In the genomic region with DNA sequence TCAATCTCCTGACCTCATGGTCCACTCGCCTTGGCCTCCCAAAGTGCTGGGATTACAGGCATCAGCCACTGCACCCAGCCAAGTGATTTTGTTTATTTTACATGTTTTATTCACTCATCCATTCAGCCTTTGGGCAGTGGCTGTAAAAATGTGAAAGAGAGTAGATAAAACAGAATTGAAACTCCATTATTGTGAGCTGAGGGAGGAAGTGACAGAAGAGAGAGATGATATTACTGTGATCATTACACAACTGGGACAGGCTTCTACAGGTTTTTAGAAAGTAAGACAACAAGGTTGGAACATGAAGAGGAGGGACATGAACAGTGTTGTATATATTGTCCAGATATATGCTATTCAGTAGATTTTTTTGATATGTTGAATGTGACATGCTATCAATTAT, we compare ENCODE assay signal across 13 cellular contexts. TPM values are rescaled to one million over a fixed set of nuclear protein-coding genes. Genes with fewer than 3 reads are reported as not detected.
A peak's percentile ranks its signal among the peaks of the same experiment; 100 is the strongest.
DNase-seq lines count a peak whose midpoint lies in the region; ATAC-seq and TF ChIP-seq lines count a peak whose summit lies in the region.
"Had no signal": no experiment of that assay in that cellular context is flagged by ENCODE, and none has a peak within 500 bp of the region (broad histone marks: within the 10 kb centered on the region; RNA-seq: fewer than 3 reads in every experiment).

No MANE protein-coding gene starts in this region.

- ATAC-seq in GM21515 (IDR thresholded peaks at IDR 0.05; ENCODE audit: unreplicated experiment) (peak; percentile 69), HG03460 (IDR thresholded peaks at IDR 0.05; ENCODE audit: unreplicated experiment) (peak; percentile 70), memory B cell (ENCODE audit: low read depth) (peak; percentile 51)

- H3K27ac ChIP-seq in OCI-LY7 (ENCODE audit: low read depth, low read length, poor library complexity, severe bottlenecking) = no peak overlapping the region
- H3K27ac ChIP-seq: GM23248 had no signal

- no peaks in the 10 kb centered on the region for H3K9me3 ChIP-seq in OCI-LY7 (ENCODE audit: low read length)

- POLR2A ChIA-PET in OCI-LY7 (lab: Charles Lee) = interaction anchor here (0.6 kb wide), 1 partner anchor 35 kb away, joined by 5 read pairs; no protein-coding TSS in a partner anchor

- no peaks in the 10 kb centered on the region; the same call in 1 of the 2 replicates for H3K36me3 ChIP-seq in OCI-LY7 (ENCODE audit: insufficient read depth, low read length)

- H3K4me3 Mint-ChIP-seq in activated naive CD4-positive, alpha-beta T cell treated with anti-CD3 and anti-CD28 coated beads, Interleukin-2, amount 50 U/mL, for 24 hours = no peak overlapping the region
- H3K4me3 Mint-ChIP-seq in memory B cell = no peak overlapping the region

- H3K4me2 ChIP-seq in OCI-LY7 (ENCODE audit: low read length) = no peak overlapping the region

- no peaks in the 10 kb centered on the region for H3K4me1 ChIP-seq in OCI-LY7 (ENCODE audit: insufficient read depth, low read length, poor library complexity, severe bottlenecking)

- CTCF ChIA-PET in OCI-LY7 (lab: Charles Lee; ENCODE audit: unreplicated experiment) = no interaction called here

- H3K4me3 ChIP-seq in OCI-LY7 (ENCODE audit: low read depth, low read length, poor library complexity, severe bottlenecking) = no peak overlapping the region
- H3K4me3 ChIP-seq: GM23248 had no signal

- H3K36me3 Mint-ChIP-seq in activated naive CD4-positive, alpha-beta T cell treated with anti-CD3 and anti-CD28 coated beads, Interleukin-2, amount 50 U/mL, for 24 hours = peaks cover 30% of the 10 kb centered on the region
- H3K36me3 Mint-ChIP-seq in memory B cell = peaks cover 44% of the 10 kb centered on the region

- peak overlapping the region; percentile 52 for H3K27ac Mint-ChIP-seq in activated naive CD4-positive, alpha-beta T cell treated with anti-CD3 and anti-CD28 coated beads, Interleukin-2, amount 50 U/mL, for 24 hours
- peak overlapping the region; percentile 16 for H3K27ac Mint-ChIP-seq in memory B cell

- TF ChIP-seq CTCF in OCI-LY7 (conservative IDR thresholded peaks at IDR 0.05; ENCODE audit: low read length) = no peak

- no peak for DNase-seq in activated naive CD4-positive, alpha-beta T cell (lab: John Stamatoyannopoulos, UW)
- DNase-seq in memory B cell (ENCODE audit: low spot score in 2 of 2) = no peak
- no peak for DNase-seq in NCI-H524 (lab: John Stamatoyannopoulos, UW)
- DNase-seq in OCI-LY7 (ENCODE audit: low spot score) = no peak
- no peak for DNase-seq in NCI-H1105 treated with DMSO at 0.1 percent for 48 hours (lab: John Stamatoyannopoulos, UW)
- DNase-seq: activated CD4-positive, alpha-beta T cell treated with anti-CD3 and anti-CD28 coated beads, Interleukin-2, amount 50 U/mL, for 48 hours; DMS79 treated with DMSO at 0.1 percent for 48 hours; GM23248; stimulated activated CD4-positive, alpha-beta T cell treated with anti-CD3 and anti-CD28 coated beads, Interleukin-1b, Interleukin-23, amount 100 ng/mL, for 48 hours; stimulated activated naive CD4-positive, alpha-beta T cell had no signal

- intact Hi-C loops in OCI-LY7 (cut with micrococcal nuclease; ENCODE audit: unreplicated experiment) = no loop called here

- BruUV-seq in OCI-LY7 (replicated peaks; lab: Mats Ljungman, UMichigan) = no TSS peak

- peaks cover 5% of the 10 kb centered on the region for H3K9me3 Mint-ChIP-seq in activated naive CD4-positive, alpha-beta T cell treated with anti-CD3 and anti-CD28 coated beads, Interleukin-2, amount 50 U/mL, for 24 hours
- no peaks in the 10 kb centered on the region for H3K9me3 Mint-ChIP-seq in memory B cell

- H3K27me3 Mint-ChIP-seq in activated naive CD4-positive, alpha-beta T cell treated with anti-CD3 and anti-CD28 coated beads, Interleukin-2, amount 50 U/mL, for 24 hours = no peaks in the 10 kb centered on the region
- H3K27me3 Mint-ChIP-seq in memory B cell = no peaks in the 10 kb centered on the region

- no peaks in the 10 kb centered on the region for H3K9me2 ChIP-seq in OCI-LY7 (ENCODE audit: insufficient read depth, low read length)

- no peaks in the 10 kb centered on the region for H3K79me2 ChIP-seq in OCI-LY7 (ENCODE audit: insufficient read depth, low read depth, low read length)

- H4K20me1 ChIP-seq in OCI-LY7 (ENCODE audit: insufficient read depth, low read length) = no peaks in the 10 kb centered on the region

- peaks cover 16% of the 10 kb centered on the region for H3K4me1 Mint-ChIP-seq in activated naive CD4-positive, alpha-beta T cell treated with anti-CD3 and anti-CD28 coated beads, Interleukin-2, amount 50 U/mL, for 24 hours
- peaks cover 7% of the 10 kb centered on the region for H3K4me1 Mint-ChIP-seq in memory B cell

- no peak overlapping the region for H2AFZ ChIP-seq in OCI-LY7 (ENCODE audit: low read length)
- H2AFZ ChIP-seq: GM23248 had no signal

RNA-seq across cellular contexts. Expression of a gene that starts 25.0 kb away (rescaled TPM):
- total RNA-seq in OCI-LY7 (2014; rRNA removed; shearing (Covaris generic)) = 2.1 and 4.3 TPM in 2 replicates
- 3.0 and 3.4 TPM in 2 replicates for total RNA-seq in OCI-LY7 (2022)

RNA-seq across cellular contexts. Expression of a gene that starts 59.3 kb away (rescaled TPM):
- total RNA-seq in OCI-LY7 (2014; rRNA removed; shearing (Covaris generic)) = 13.6 and 17.3 TPM in 2 replicates
- total RNA-seq in OCI-LY7 (2022) = 16.9 and 24.2 TPM in 2 replicates
- total RNA-seq: GM23248 had no signal
